ENCODE assay signal across 8 cellular contexts in the genomic region with DNA sequence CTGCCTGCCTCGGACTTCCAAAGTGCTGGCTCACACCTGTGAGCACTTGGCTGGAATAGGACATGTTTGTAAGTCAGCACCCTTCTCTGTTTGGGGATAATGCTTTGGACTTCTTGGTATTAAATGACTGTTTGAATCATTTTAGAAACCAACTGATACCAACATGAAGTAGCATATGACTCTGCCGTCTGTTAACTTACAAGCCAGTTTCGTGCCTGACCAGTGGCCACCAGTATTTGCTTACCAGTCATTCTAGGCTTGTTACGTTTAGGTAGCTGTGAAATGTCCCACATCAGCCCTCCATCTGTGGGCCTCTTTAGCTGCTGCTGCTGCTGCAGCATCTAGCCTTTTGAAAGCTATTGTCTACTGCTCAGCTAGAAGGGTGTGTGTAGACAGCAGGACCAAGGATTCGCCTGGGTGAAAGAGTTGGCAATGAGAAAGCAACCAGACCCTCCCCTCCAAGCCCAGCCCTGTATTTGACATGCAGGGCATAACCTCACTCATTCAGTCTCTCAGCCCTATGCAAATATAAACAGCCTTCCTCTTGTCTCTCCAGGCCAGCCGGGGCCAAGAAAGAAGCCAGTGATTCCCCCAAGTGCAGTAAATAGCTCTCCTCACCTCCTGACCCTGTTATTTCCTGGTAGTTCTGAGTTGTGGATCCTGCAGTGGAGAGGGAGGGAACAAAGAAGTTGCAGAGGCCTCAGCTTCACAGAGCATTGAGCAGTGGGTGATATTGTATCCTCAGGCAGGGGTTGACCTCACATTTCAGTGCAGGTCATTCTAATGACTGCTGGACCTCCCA. TPM values are rescaled to one million over a fixed set of nuclear protein-coding genes. Genes with fewer than 3 reads are reported as not detected.
DNase-seq lines count a peak whose midpoint lies in the region; ATAC-seq and TF ChIP-seq lines count a peak whose summit lies in the region.

No MANE protein-coding gene starts in this region.

- H3K9me3 Mint-ChIP-seq in naive B cell, result no peaks in the 10 kb centered on the region

- no peaks in the 10 kb centered on the region for H3K27me3 ChIP-seq in BE2C

- H3K27ac ChIP-seq in cingulate gyrus (ENCODE audit: low read depth, low read length), result peak overlapping the region; percentile 50

- ATAC-seq in GM21526 (IDR thresholded peaks at IDR 0.05; ENCODE audit: low FRiP score, unreplicated experiment) (peak; percentile 61), HG03575 (IDR thresholded peaks at IDR 0.05; ENCODE audit: extremely low read depth, insufficient number of reproducible peaks, low FRiP score, unreplicated experiment) (peak; percentile 49), naive B cell (ENCODE audit: low read depth in 2 of 2) (no peak)

- no peak overlapping the region for H3K4me3 ChIP-seq in BE2C (ENCODE audit: low read depth, low read length)

- H3K27me3 Mint-ChIP-seq in naive B cell, result no peaks in the 10 kb centered on the region

- H3K27ac Mint-ChIP-seq in naive B cell, result peak overlapping the region in 4 of 6 donors; percentile 13 to 81 (median 49)

- DNase-seq in EL, result peak; percentile 70
- DNase-seq in naive B cell, result no peak
- DNase-seq in Kasumi-1 (lab: John Stamatoyannopoulos, UW), result no peak
- no peak for DNase-seq in GDM1 (lab: John Stamatoyannopoulos, UW)
- DNase-seq in BE2C, result no peak

- no peaks in the 10 kb centered on the region for H3K4me1 ChIP-seq in BE2C

- peaks cover 38 to 56% (median 48%) of the 10 kb centered on the region in 3 donors for H3K4me1 Mint-ChIP-seq in naive B cell

- H3K4me3 Mint-ChIP-seq in naive B cell, result peak overlapping the region in 2 of 8 donors; percentile 0 to 60

- no peaks in the 10 kb centered on the region for H3K36me3 ChIP-seq in BE2C

- TF ChIP-seq CTCF in BE2C (IDR thresholded peaks at IDR 0.05; ENCODE audit: low read depth, low read length), result no peak

- H3K9me3 ChIP-seq in BE2C, result no peaks in the 10 kb centered on the region

- H3K36me3 Mint-ChIP-seq in naive B cell, result peaks cover 3 to 8% of the 10 kb centered on the region in 2 donors

RNA-seq across cellular contexts. Expression of a gene that starts 51.0 kb away (rescaled TPM):
- polyA plus RNA-seq in naive B cell (ENCODE audit: low read depth in 6 of 6), result 1 to 10 TPM; 5.2 to 7.9 (median 6.2) TPM
- polyA plus RNA-seq in BE2C (2012; ENCODE audit: insufficient read depth, insufficient read length, low read depth), result 5.8 TPM

RNA-seq across cellular contexts. Expression of a gene that starts 51.1 kb away (rescaled TPM):
- polyA plus RNA-seq in naive B cell (ENCODE audit: low read depth in 6 of 6), result 1,000 to 10,000 TPM; 5,343 to 7,068 (median 5,837) TPM
- 821 TPM for polyA plus RNA-seq in BE2C (2012; ENCODE audit: insufficient read depth, insufficient read length, low read depth)

Comparison
In these comparisons a context has a peak if more than half of its experiments do, and no peak if none do; other contexts are left out.
1. ATAC-seq: peak in GM21526 (single experiment) and HG03575 (single experiment); none in naive B cell (0 of 2).